8 cellular contexts compared by ENCODE assay signal in the genomic region with DNA sequence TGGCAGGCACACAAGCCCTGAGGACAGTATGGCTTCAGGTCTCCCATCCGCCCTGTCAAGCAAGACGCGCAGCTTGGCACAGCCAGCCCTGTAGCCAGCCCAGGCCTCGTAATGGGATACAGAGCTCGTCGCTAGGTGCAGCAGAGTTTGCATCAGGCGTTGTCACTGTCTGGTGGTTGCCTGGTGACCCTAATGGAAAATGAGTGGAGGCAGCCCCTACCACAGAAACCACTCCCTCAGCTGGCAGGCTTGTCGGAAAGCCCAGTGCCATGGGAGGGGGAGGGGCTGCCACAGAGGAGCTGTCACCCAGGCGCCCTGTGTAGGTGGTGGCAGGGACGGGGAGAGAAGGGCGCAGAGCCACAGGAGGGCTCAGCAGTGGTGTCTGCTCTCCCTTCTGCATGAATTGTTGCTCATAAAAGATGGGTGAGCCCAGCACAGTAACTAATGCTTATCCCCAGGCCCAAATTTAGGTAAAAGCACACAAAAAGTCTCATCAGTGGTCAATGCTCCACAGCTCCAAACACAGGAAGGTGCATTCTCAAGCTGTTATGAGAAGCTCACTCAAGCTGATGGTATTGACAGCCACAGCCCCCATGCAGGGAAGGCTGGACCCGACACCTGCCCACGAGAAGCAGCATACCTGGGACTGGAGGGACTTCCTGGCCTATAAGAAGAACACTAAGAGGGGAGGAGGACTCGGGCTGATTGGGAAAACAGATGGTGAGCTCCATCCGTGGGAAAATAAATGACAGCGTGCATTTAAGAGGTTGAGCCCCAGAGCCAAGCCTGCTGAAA.
DNase-seq lines count a peak whose midpoint lies in the region; ATAC-seq, FAIRE-seq and TF ChIP-seq lines count a peak whose summit lies in the region.

No MANE protein-coding gene starts in this region.

- H2BK15ac ChIP-seq in H9 (ENCODE audit: low read depth, low read length) = no peak overlapping the region

- H3K18ac ChIP-seq in H9 (ENCODE audit: insufficient read length, low read depth, low read length) = no peak overlapping the region

- CTCF ChIA-PET in T-cell (lab: Charles Lee) = interaction anchor here (0.6 to 1.7 kb wide), 17 partner anchors 26 to 250 kb away, joined by 3 to 8 read pairs (median 3); no protein-coding TSS in a partner anchor

- H3K4ac ChIP-seq in H9 (ENCODE audit: low read depth, low read length) = no peak overlapping the region

- no peak for TF ChIP-seq CTCF in H9 (conservative IDR thresholded peaks at IDR 0.05)
- TF ChIP-seq CTCF in vagina (IDR thresholded peaks at IDR 0.05) = no peak

- H2BK5ac ChIP-seq in H9 (ENCODE audit: insufficient read length, low read length) = no peak overlapping the region

- no peaks in the 10 kb centered on the region for H3K9me3 ChIP-seq in H9 (ENCODE audit: control insufficient read depth, low read depth, low read length)
- no peaks in the 10 kb centered on the region for H3K9me3 ChIP-seq in vagina
- H3K9me3 ChIP-seq in GM23248 (ENCODE audit: low read depth) = no peaks in the 10 kb centered on the region

- H3K4me3 ChIP-seq in vagina = no peak overlapping the region
- no peak overlapping the region for H3K4me3 ChIP-seq in GM23248

- no peak overlapping the region for H2BK12ac ChIP-seq in H9 (ENCODE audit: insufficient read length, low read depth, low read length)

- no peak overlapping the region for H4K8ac ChIP-seq in H9 (replicated peaks; ENCODE audit: insufficient read length, low read depth, low read length)

- H3K27me3 ChIP-seq in H9 (ENCODE audit: insufficient read depth, low read length) = no peaks in the 10 kb centered on the region
- no peaks in the 10 kb centered on the region for H3K27me3 ChIP-seq in vagina
- H3K27me3 ChIP-seq in GM23248 (replicated peaks; ENCODE audit: insufficient read depth) = no peaks in the 10 kb centered on the region

- in situ Hi-C loops in GM23248 (cut with MboI) = no loop called here

- no peaks in the 10 kb centered on the region for H3K23me2 ChIP-seq in H9 (ENCODE audit: insufficient read length, low read depth, low read length, poor library complexity, severe bottlenecking)

- intact Hi-C loops in vagina (cut with DNase I) = no loop called here

- H3K9me3 Mint-ChIP-seq in H9 (no peaks in the 10 kb centered on the region), T-cell (no peaks in the 10 kb centered on the region)
- H3K9me3 Mint-ChIP-seq in activated naive CD4-positive, alpha-beta T cell treated with anti-CD3 and anti-CD28 coated beads, Interleukin-2, amount 50 U/mL, for 72 hours = peaks cover 0 to 4% of the 10 kb centered on the region in 2 donors

- ATAC-seq in T-cell (replicated peaks in 1 of 4) = peak; percentile 89 to 93 (median 92)
- peak; percentile 93 to 97 for ATAC-seq in activated naive CD4-positive, alpha-beta T cell treated with anti-CD3 and anti-CD28 coated beads, Interleukin-2, amount 50 U/mL, for 72 hours
- no peak for ATAC-seq in GM18870 (IDR thresholded peaks at IDR 0.05; ENCODE audit: unreplicated experiment)

- FAIRE-seq in urothelium cell line (lab: Jason Lieb, UNC) = no peak

- no peak overlapping the region for H3K56ac ChIP-seq in H9 (ENCODE audit: insufficient read length, low read depth, low read length)

- no peak overlapping the region for H2BK20ac ChIP-seq in H9 (ENCODE audit: low read depth, low read length, poor library complexity, severe bottlenecking)

- H3K4me3 Mint-ChIP-seq in H9 (no peak overlapping the region), T-cell (peak overlapping the region; percentile 40 to 59 (median 40))

- H2AK5ac ChIP-seq in H9 (ENCODE audit: insufficient read length, low read length) = no peak overlapping the region

- H3K27ac ChIP-seq in H9 (ENCODE audit: insufficient read length, low read depth, low read length) (no peak overlapping the region), vagina (no peak overlapping the region), GM23248 (no peak overlapping the region)

- H3K36me3 ChIP-seq in vagina (no peaks in the 10 kb centered on the region), GM23248 (ENCODE audit: low read depth) (no peaks in the 10 kb centered on the region)

- no peak for DNase-seq in H9
- DNase-seq in T-cell = peak; percentile 58 to 93 (median 86)
- peak; percentile 81 to 94 for DNase-seq in activated naive CD4-positive, alpha-beta T cell treated with anti-CD3 and anti-CD28 coated beads, Interleukin-2, amount 50 U/mL, for 72 hours (ENCODE audit: low spot score in 2 of 2)
- DNase-seq in stimulated activated CD4-positive, alpha-beta T cell treated with anti-CD3 and anti-CD28 coated beads, Interleukin-12 subunit alpha, Interleukin-12 subunit beta, amount 100 ng/mL, for 48 hours (ENCODE audit: low read depth in 2 of 3, low spot score in 1 of 3) = peak; percentile 87 to 93 (median 89)
- no peak for DNase-seq in vagina (ENCODE audit: extremely low spot score in 2 of 2)
- DNase-seq in urothelium cell line (ENCODE audit: low spot score) = no peak
- no peak for DNase-seq in GM23248

- no peak overlapping the region for H2BK120ac ChIP-seq in H9 (ENCODE audit: low read depth, low read length, poor library complexity, severe bottlenecking)

- H4K20me1 ChIP-seq in H9 (ENCODE audit: control insufficient read depth, insufficient read depth, insufficient read length) (no peaks in the 10 kb centered on the region), GM23248 (ENCODE audit: insufficient read depth) (no peaks in the 10 kb centered on the region)

- H4K5ac ChIP-seq in H9 (ENCODE audit: insufficient read length, low read depth, low read length) = no peak overlapping the region

- WGBS in H9 (ENCODE audit: extremely low coverage, insufficient read length, low lambda C conversion rate) = no CpG with 5 or more reads among the region's 16 CpGs
- 94% methylated on average over 16 of the region's 16 CpGs for WGBS in GM23248 (ENCODE audit: low coverage in 1 of 2, low lambda C conversion rate in 2 of 2, missing lambda C conversion rate in 2 of 2), 2 experiments

- H3K79me2 ChIP-seq in H9 (ENCODE audit: insufficient read depth, low read length) = no peaks in the 10 kb centered on the region
- H3K79me2 ChIP-seq in GM23248 (ENCODE audit: insufficient read depth) = no peaks in the 10 kb centered on the region

- H2AFZ ChIP-seq in H9 (ENCODE audit: low read length) (no peak overlapping the region), GM23248 (no peak overlapping the region)

- H3K4me1 Mint-ChIP-seq in H9 (peaks cover 8 to 14% of the 10 kb centered on the region in 2 experiments), T-cell (peaks cover 51 to 55% (median 52%) of the 10 kb centered on the region in 3 donors)

- H3K36me3 Mint-ChIP-seq in H9 (ENCODE audit: insufficient read depth in 1 of 3, low read depth in 3 of 3) = no peaks in the 10 kb centered on the region
- no peaks in the 10 kb centered on the region for H3K36me3 Mint-ChIP-seq in T-cell
- H3K36me3 Mint-ChIP-seq in activated naive CD4-positive, alpha-beta T cell treated with anti-CD3 and anti-CD28 coated beads, Interleukin-2, amount 50 U/mL, for 72 hours = peaks cover 0 to 5% of the 10 kb centered on the region in 2 donors

- H3K9ac ChIP-seq in H9 (ENCODE audit: extremely low read depth, insufficient read length, low read length) (no peak overlapping the region), GM23248 (no peak overlapping the region)

- H3T11ph ChIP-seq in H9 (ENCODE audit: low read length) = no peak overlapping the region

- H3K27ac Mint-ChIP-seq in H9 (no peak overlapping the region), T-cell (peak overlapping the region; percentile 80 to 93)
- peak overlapping the region; percentile 95 for H3K27ac Mint-ChIP-seq in activated naive CD4-positive, alpha-beta T cell treated with anti-CD3 and anti-CD28 coated beads, Interleukin-2, amount 50 U/mL, for 72 hours

- POLR2A ChIA-PET in T-cell (lab: Charles Lee) = interaction anchor here (0.5 to 1.3 kb wide), 24 partner anchors 10 to 1394 kb away, joined by 3 to 12 read pairs (median 3); no protein-coding TSS in a partner anchor

- H3K14ac ChIP-seq in H9 (ENCODE audit: insufficient read depth, low read length) = peak overlapping the region; percentile 64; the same call in 1 of the 2 replicates

- no peaks in the 10 kb centered on the region; the same call in 1 of the 2 replicates for H3K27me3 Mint-ChIP-seq in H9 (ENCODE audit: low read depth)
- no peaks in the 10 kb centered on the region for H3K27me3 Mint-ChIP-seq in T-cell

- no peak for TF ChIP-seq POLR2A in vagina (IDR thresholded peaks at IDR 0.05)

- H4K91ac ChIP-seq in H9 (ENCODE audit: insufficient read length, low read depth, low read length) = no peak overlapping the region

- no peaks in the 10 kb centered on the region for H3K79me1 ChIP-seq in H9 (ENCODE audit: insufficient read depth, low read depth, low read length, poor library complexity, severe bottlenecking)

- H3K23ac ChIP-seq in H9 (ENCODE audit: insufficient read length, low read depth, low read length) = no peak overlapping the region

- H3K4me1 ChIP-seq in H9 (ENCODE audit: insufficient read depth, low read length) = no peaks in the 10 kb centered on the region
- peaks cover 12% of the 10 kb centered on the region for H3K4me1 ChIP-seq in vagina
- peaks cover 32% of the 10 kb centered on the region for H3K4me1 ChIP-seq in GM23248 (ENCODE audit: insufficient read depth)

- H3K9me2 ChIP-seq in GM23248 (ENCODE audit: insufficient read depth) = no peaks in the 10 kb centered on the region

- H3K4me2 ChIP-seq in H9 (ENCODE audit: insufficient read depth, insufficient read length, low read length) (no peak overlapping the region), GM23248 (ENCODE audit: unreplicated experiment) (no peak overlapping the region)

- peaks cover 35% of the 10 kb centered on the region for H3F3A ChIP-seq in GM23248 (ENCODE audit: insufficient read depth)

Comparison
In these comparisons a context has a peak if more than half of its experiments do, and no peak if none do; other contexts are left out.
1. DNase-seq: peak in T-cell (34 of 34), activated naive CD4-positive, alpha-beta T cell treated with anti-CD3 and anti-CD28 coated beads, Interleukin-2, amount 50 U/mL, for 72 hours (2 of 2) and stimulated activated CD4-positive, alpha-beta T cell treated with anti-CD3 and anti-CD28 coated beads, Interleukin-12 subunit alpha, Interleukin-12 subunit beta, amount 100 ng/mL, for 48 hours (3 of 3); none in H9 (single experiment), vagina (0 of 2), urothelium cell line (single experiment) and GM23248 (single experiment).
2. H3K27ac Mint-ChIP-seq: peak in T-cell (2 of 2) and activated naive CD4-positive, alpha-beta T cell treated with anti-CD3 and anti-CD28 coated beads, Interleukin-2, amount 50 U/mL, for 72 hours (2 of 2); none in H9 (0 of 3).
3. H3K4me3 Mint-ChIP-seq: peak in T-cell (3 of 3); none in H9 (0 of 2).